ENCODE assay signal across 8 cellular contexts in the genomic region with DNA sequence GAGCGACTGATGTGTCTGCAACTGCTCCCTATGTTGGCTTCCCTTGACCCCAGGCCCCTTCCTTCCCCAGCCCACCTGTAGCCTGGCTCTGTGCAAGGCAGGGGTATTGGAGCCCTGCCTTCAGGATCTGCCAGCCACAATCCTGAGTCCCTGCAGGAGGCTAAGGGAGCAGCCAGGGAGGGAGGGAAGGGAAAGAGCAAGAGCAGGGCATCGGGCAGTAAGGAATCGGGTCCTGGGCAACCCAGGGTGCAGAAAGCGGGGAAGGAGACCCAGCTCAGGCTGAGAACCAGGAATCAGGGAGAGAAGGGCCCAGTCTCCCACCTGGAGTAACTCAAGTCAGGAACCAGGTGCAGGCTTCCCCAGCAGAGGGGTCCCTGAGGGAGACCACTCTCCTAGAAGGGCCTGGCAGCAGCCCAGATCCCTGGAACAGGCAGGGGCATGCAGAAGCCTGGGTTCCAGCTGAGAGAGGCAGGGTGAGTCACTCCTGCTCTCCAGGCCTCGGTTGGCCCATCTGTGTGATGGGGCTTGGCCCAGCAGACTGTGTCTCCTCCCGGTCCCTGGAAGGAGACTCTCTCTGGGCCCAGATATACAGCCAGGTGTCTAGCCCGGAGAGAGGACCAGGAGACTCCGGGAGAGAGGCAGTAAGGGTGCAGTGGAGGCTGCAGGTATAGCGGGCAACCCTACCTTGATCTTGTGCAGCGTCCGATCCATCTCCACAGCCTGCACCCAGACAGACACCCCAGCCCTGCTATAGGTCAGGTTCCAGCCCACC. TPM values are rescaled to one million over a fixed set of nuclear protein-coding genes. Genes with fewer than 3 reads are reported as not detected.
DNase-seq lines count a peak whose midpoint lies in the region; ATAC-seq and TF ChIP-seq lines count a peak whose summit lies in the region.

No MANE protein-coding gene starts in this region.

- CTCF ChIA-PET in CD8-positive, alpha-beta T cell (lab: Charles Lee) = interaction anchor here (3.1 kb wide), 1 partner anchor 13 kb away, joined by 16 read pairs; a partner anchor contains a TSS

- H3K4me1 Mint-ChIP-seq in CD8-positive, alpha-beta T cell (ENCODE audit: low read depth) = peaks cover 29% of the 10 kb centered on the region

- DNase-seq in CD8-positive, alpha-beta T cell = no peak
- DNase-seq in NT2/D1 (ENCODE audit: low read depth, low spot score) (no peak), epithelial cell of proximal tubule (ENCODE audit: low read depth) (no peak), osteoblast (ENCODE audit: insufficient read length, low spot score, missing footprints) (peak; percentile 91), NCI-H345 (lab: John Stamatoyannopoulos, UW) (no peak), GOT3 (lab: John Stamatoyannopoulos, UW) (no peak)

- H3K27me3 Mint-ChIP-seq in CD8-positive, alpha-beta T cell (ENCODE audit: low read depth) = no peaks in the 10 kb centered on the region

- H3K27ac Mint-ChIP-seq in CD8-positive, alpha-beta T cell = no peak overlapping the region

- no peaks in the 10 kb centered on the region for H3K9me3 Mint-ChIP-seq in CD8-positive, alpha-beta T cell

- H3K4me1 ChIP-seq in CD8-positive, alpha-beta T cell (ENCODE audit: insufficient read depth, low read length) = peaks cover 16% of the 10 kb centered on the region
- H3K4me1 ChIP-seq in NT2/D1 (ENCODE audit: insufficient read depth, insufficient read length) (peaks cover 21% of the 10 kb centered on the region), osteoblast (ENCODE audit: insufficient read depth, low read length) (peaks cover 3% of the 10 kb centered on the region)

- no peaks in the 10 kb centered on the region for H3K36me3 ChIP-seq in CD8-positive, alpha-beta T cell (ENCODE audit: insufficient read depth, low read length)
- H3K36me3 ChIP-seq in NT2/D1 (ENCODE audit: insufficient read depth, insufficient read length, low read length) (no peaks in the 10 kb centered on the region), osteoblast (ENCODE audit: insufficient read depth, low read length) (no peaks in the 10 kb centered on the region)

- no peaks in the 10 kb centered on the region for H4K20me1 ChIP-seq in osteoblast (ENCODE audit: insufficient read depth, low read length)

- H3K4me3 Mint-ChIP-seq in CD8-positive, alpha-beta T cell = peak overlapping the region; percentile 72

- TF ChIP-seq CTCF in CD8-positive, alpha-beta T cell (IDR thresholded peaks at IDR 0.05) = no peak
- TF ChIP-seq CTCF in epithelial cell of proximal tubule (conservative IDR thresholded peaks at IDR 0.05; ENCODE audit: low read depth, low read length) (no peak), osteoblast (IDR thresholded peaks at IDR 0.05; ENCODE audit: extremely low read depth, low read depth, low read length) (no peak)

- peak overlapping the region; percentile 59 for H3K4me3 ChIP-seq in CD8-positive, alpha-beta T cell (ENCODE audit: low read depth, low read length)
- peak overlapping the region; percentile 42 for H3K4me3 ChIP-seq in NT2/D1 (ENCODE audit: insufficient read length, low read depth)
- peak overlapping the region; percentile 59 for H3K4me3 ChIP-seq in epithelial cell of proximal tubule (ENCODE audit: low read depth, low read length)
- H3K4me3 ChIP-seq in osteoblast (ENCODE audit: insufficient read depth, low read length) = peak overlapping the region; percentile 65

- H3K27ac ChIP-seq in CD8-positive, alpha-beta T cell (ENCODE audit: low read depth, low read length) = no peak overlapping the region
- H3K27ac ChIP-seq in osteoblast (ENCODE audit: low read depth, low read length) = no peak overlapping the region

- no peaks in the 10 kb centered on the region for H3K36me3 Mint-ChIP-seq in CD8-positive, alpha-beta T cell

- no peak for ATAC-seq in CD8-positive, alpha-beta T cell
- no peak for ATAC-seq in GM19463 (IDR thresholded peaks at IDR 0.05; ENCODE audit: unreplicated experiment)
- ATAC-seq in GM18498 (IDR thresholded peaks at IDR 0.05; ENCODE audit: unreplicated experiment) = no peak

- intact Hi-C loops in CD8-positive, alpha-beta T cell (cut with DNase I, micrococcal nuclease) = loop anchor here (1.0 kb wide), 4 partner anchors 13 to 58 kb away; a partner anchor contains a TSS

- H3K79me2 ChIP-seq in osteoblast (ENCODE audit: insufficient read depth, low read length) = no peaks in the 10 kb centered on the region

- no peak overlapping the region for H2AFZ ChIP-seq in osteoblast (ENCODE audit: low read length)

- H3K4me2 ChIP-seq in osteoblast (ENCODE audit: insufficient read depth, low read length) = peak overlapping the region; percentile 61

- H3K9me3 ChIP-seq in CD8-positive, alpha-beta T cell (ENCODE audit: low read length) = no peaks in the 10 kb centered on the region
- H3K9me3 ChIP-seq in NT2/D1 (ENCODE audit: insufficient read depth, low read length) = no peaks in the 10 kb centered on the region
- H3K9me3 ChIP-seq in osteoblast (ENCODE audit: low read depth, low read length) = no peaks in the 10 kb centered on the region

- no peaks in the 10 kb centered on the region for H3K27me3 ChIP-seq in CD8-positive, alpha-beta T cell (ENCODE audit: insufficient read depth, low read length)
- H3K27me3 ChIP-seq in NT2/D1 (ENCODE audit: insufficient read depth, insufficient read length) (peaks cover 9% of the 10 kb centered on the region), osteoblast (ENCODE audit: insufficient read depth, low read length) (peaks cover 13% of the 10 kb centered on the region)

- POLR2A ChIA-PET in CD8-positive, alpha-beta T cell (lab: Charles Lee) = no interaction called here

- peak overlapping the region; percentile 61 for H3K9ac ChIP-seq in NT2/D1 (ENCODE audit: insufficient read length, low read depth)

RNA-seq across cellular contexts. Expression of a gene that starts 13.4 kb away (rescaled TPM):
- 10 to 100 TPM; 22.1 to 25.1 TPM for total RNA-seq in CD8-positive, alpha-beta T cell
- total RNA-seq in epithelial cell of proximal tubule (54.8 and 67.4 TPM in 2 replicates), osteoblast (25.3 and 25.7 TPM in 2 replicates)

RNA-seq across cellular contexts. Expression of a gene that starts 28.3 kb away (rescaled TPM):
- 10 to 100 TPM; 93.5 to 95.2 TPM for total RNA-seq in CD8-positive, alpha-beta T cell
- total RNA-seq in epithelial cell of proximal tubule = 56.2 and 60.2 TPM in 2 replicates
- total RNA-seq in osteoblast = 91.6 and 95.2 TPM in 2 replicates

RNA-seq across cellular contexts. Expression of a gene that starts 33.7 kb away (rescaled TPM):
- total RNA-seq in CD8-positive, alpha-beta T cell = 10 to 100 TPM; 45.7 to 52.8 TPM
- total RNA-seq in epithelial cell of proximal tubule (7.3 and 40.1 TPM in 2 replicates), osteoblast (11.9 and 12.4 TPM in 2 replicates)
